10 cellular contexts compared by ENCODE assay signal in genomic region chr5:107213025-107213424, GRCh38.
"Had no signal": no experiment of that assay in that cellular context is flagged by ENCODE, and none has a peak within 500 bp of the region (broad histone marks: within the 10 kb centered on the region; RNA-seq: fewer than 3 reads in every experiment).

No MANE protein-coding gene starts in this region.

- H3K36me3 Mint-ChIP-seq: mesothelial cell of epicardium had no signal

- H3K4me1 Mint-ChIP-seq: activated CD4-positive, alpha-beta memory T cell treated with anti-CD3 and anti-CD28 coated beads, Interleukin-2, amount 10 ng/mL, durations not matched to agents 7 days and 5 days; activated CD4-positive, alpha-beta T cell treated with anti-CD3 and anti-CD28 coated beads for 36 hours; neural crest cell had no signal

- H3K9me3 ChIP-seq: ascending aorta, pancreas, uterus had no signal

- H3K27me3 Mint-ChIP-seq: activated CD4-positive, alpha-beta memory T cell treated with anti-CD3 and anti-CD28 coated beads, Interleukin-2, amount 10 ng/mL, durations not matched to agents 7 days and 5 days had no signal

- ATAC-seq: activated CD4-positive, alpha-beta T cell treated with anti-CD3 and anti-CD28 coated beads for 36 hours; pancreas had no signal

- H3K27me3 ChIP-seq: ascending aorta, pancreas, uterus had no signal

- H3K4me1 ChIP-seq: pancreas, uterus had no signal

- H3K27ac Mint-ChIP-seq: activated CD4-positive, alpha-beta memory T cell treated with anti-CD3 and anti-CD28 coated beads, Interleukin-2, amount 10 ng/mL, durations not matched to agents 7 days and 5 days; activated CD4-positive, alpha-beta T cell treated with anti-CD3 and anti-CD28 coated beads for 36 hours; mesothelial cell of epicardium had no signal

- DNase-seq: activated CD4-positive, alpha-beta memory T cell treated with anti-CD3 and anti-CD28 coated beads, Interleukin-2, amount 10 ng/mL, durations not matched to agents 7 days and 5 days; activated CD4-positive, alpha-beta T cell treated with anti-CD3 and anti-CD28 coated beads for 36 hours; activated naive CD4-positive, alpha-beta T cell; pancreas; T1000; uterus had no signal

- H3K4me3 ChIP-seq: ascending aorta, pancreas, skin epidermis, uterus had no signal

- H3K9me3 Mint-ChIP-seq: activated CD4-positive, alpha-beta memory T cell treated with anti-CD3 and anti-CD28 coated beads, Interleukin-2, amount 10 ng/mL, durations not matched to agents 7 days and 5 days; neural crest cell had no signal

- H3K27ac ChIP-seq: ascending aorta, pancreas, skin epidermis, uterus had no signal

- H3K36me3 ChIP-seq: ascending aorta, pancreas, uterus had no signal

- H3K4me3 Mint-ChIP-seq: activated CD4-positive, alpha-beta memory T cell treated with anti-CD3 and anti-CD28 coated beads, Interleukin-2, amount 10 ng/mL, durations not matched to agents 7 days and 5 days; activated CD4-positive, alpha-beta T cell treated with anti-CD3 and anti-CD28 coated beads for 36 hours; mesothelial cell of epicardium; neural crest cell had no signal
